In the genomic region with DNA sequence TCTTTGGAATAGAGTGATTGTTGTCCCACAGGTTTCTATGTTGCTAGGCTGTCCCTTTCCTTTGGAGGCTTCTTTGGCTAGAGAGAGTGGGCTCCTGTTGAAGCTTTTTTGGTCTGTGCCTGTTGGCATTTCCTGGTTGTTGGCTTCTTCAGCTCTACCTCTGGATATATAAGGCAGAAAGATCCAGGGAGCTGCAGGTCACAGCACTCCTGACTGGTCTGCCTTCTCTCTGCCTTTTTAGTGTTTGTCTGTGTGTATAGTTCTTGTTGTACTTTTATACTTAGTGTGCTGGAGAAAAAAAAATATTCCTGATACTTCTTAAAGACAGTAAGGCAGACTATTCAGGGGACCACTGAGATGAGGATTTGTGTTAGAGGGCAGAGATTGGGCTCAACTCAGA, we compare ENCODE assay signal across 27 cellular contexts.
A peak's percentile ranks its signal among the peaks of the same experiment; 100 is the strongest.
DNase-seq lines count a peak whose midpoint lies in the region; ATAC-seq and TF ChIP-seq lines count a peak whose summit lies in the region.
"Had no signal": no experiment of that assay in that cellular context is flagged by ENCODE, and none has a peak within 500 bp of the region (broad histone marks: within the 10 kb centered on the region; RNA-seq: fewer than 3 reads in every experiment).

No MANE protein-coding gene starts in this region.

- H3K27me3 ChIP-seq in H7 (ENCODE audit: control insufficient read depth, insufficient read depth, low read length) = no peaks in the 10 kb centered on the region
- H3K27me3 ChIP-seq: transverse colon had no signal

- H3K4me1 Mint-ChIP-seq in WTC11 = no peaks in the 10 kb centered on the region
- H3K4me1 Mint-ChIP-seq: activated CD4-positive, alpha-beta T cell treated with anti-CD3 and anti-CD28 coated beads, Interleukin-2, amount 10 ng/mL, durations not matched to agents 7 days and 5 days; activated CD8-positive, alpha-beta memory T cell treated with anti-CD3 and anti-CD28 coated beads, Interleukin-2, amount 10 ng/mL, durations not matched to agents 7 days and 5 days; CD4-positive, alpha-beta memory T cell; memory B cell had no signal

- H3K27me3 Mint-ChIP-seq in WTC11 (ENCODE audit: low read depth) = peaks cover 4% of the 10 kb centered on the region; the same call in 1 of the 2 replicates
- H3K27me3 Mint-ChIP-seq: activated CD4-positive, alpha-beta T cell treated with anti-CD3 and anti-CD28 coated beads, Interleukin-2, amount 10 ng/mL, durations not matched to agents 7 days and 5 days; activated CD8-positive, alpha-beta memory T cell treated with anti-CD3 and anti-CD28 coated beads, Interleukin-2, amount 10 ng/mL, durations not matched to agents 7 days and 5 days; CD4-positive, alpha-beta memory T cell; memory B cell had no signal

- POLR2A ChIA-PET in WTC11 (lab: Charles Lee) = interaction anchor here (0.7 kb wide), 1 partner anchor 196 kb away, joined by 6 read pairs; no protein-coding TSS in a partner anchor

- no peak overlapping the region for H3K27ac Mint-ChIP-seq in WTC11
- H3K27ac Mint-ChIP-seq: activated CD4-positive, alpha-beta T cell treated with anti-CD3 and anti-CD28 coated beads, Interleukin-2, amount 10 ng/mL, durations not matched to agents 7 days and 5 days; activated CD8-positive, alpha-beta memory T cell treated with anti-CD3 and anti-CD28 coated beads, Interleukin-2, amount 10 ng/mL, durations not matched to agents 7 days and 5 days; activated naive CD4-positive, alpha-beta T cell treated with anti-CD3 and anti-CD28 coated beads for 36 hours; activated T-cell treated with anti-CD3 and anti-CD28 coated beads, Interleukin-2, amount 50 U/mL, for 72 hours; memory B cell had no signal

- CTCF ChIA-PET in WTC11 (lab: Charles Lee) = no interaction called here

- H3K36me3 Mint-ChIP-seq in WTC11 = peaks cover 83% of the 10 kb centered on the region

- H3K4me3 ChIP-seq in H7 (ENCODE audit: insufficient read depth, low read depth, low read length) = no peak overlapping the region
- H3K4me3 ChIP-seq: HAP-1, transverse colon had no signal

- H3K9me3 Mint-ChIP-seq in WTC11 = peaks cover 84% of the 10 kb centered on the region
- H3K9me3 Mint-ChIP-seq: memory B cell had no signal

- H3K4me3 Mint-ChIP-seq in WTC11 = no peak overlapping the region
- H3K4me3 Mint-ChIP-seq: activated CD4-positive, alpha-beta T cell treated with anti-CD3 and anti-CD28 coated beads, Interleukin-2, amount 10 ng/mL, durations not matched to agents 7 days and 5 days; activated CD8-positive, alpha-beta memory T cell treated with anti-CD3 and anti-CD28 coated beads, Interleukin-2, amount 10 ng/mL, durations not matched to agents 7 days and 5 days; activated naive CD4-positive, alpha-beta T cell treated with anti-CD3 and anti-CD28 coated beads for 36 hours; activated T-cell treated with anti-CD3 and anti-CD28 coated beads, Interleukin-2, amount 50 U/mL, for 72 hours; CD4-positive, alpha-beta memory T cell; memory B cell had no signal

- no peak for TF ChIP-seq CTCF in WTC11 (IDR thresholded peaks at IDR 0.05)

- ATAC-seq in WTC11 (no peak), HG02798 (IDR thresholded peaks at IDR 0.05; ENCODE audit: poor library complexity, unreplicated experiment) (no peak), HG03095 (IDR thresholded peaks at IDR 0.05; ENCODE audit: unreplicated experiment) (no peak)
- ATAC-seq: activated CD8-positive, alpha-beta memory T cell treated with anti-CD3 and anti-CD28 coated beads, Interleukin-2, amount 10 ng/mL, durations not matched to agents 7 days and 5 days; activated T-cell treated with anti-CD3 and anti-CD28 coated beads, Interleukin-2, amount 50 U/mL, for 72 hours had no signal

- DNase-seq in DMS 273 (lab: John Stamatoyannopoulos, UW; ENCODE audit: unreplicated experiment) = peak; percentile 44
- no peak for DNase-seq in DMS 273 treated with DMSO at 0.1 percent for 48 hours (lab: John Stamatoyannopoulos, UW)
- DNase-seq in H7 = peak; percentile 20
- DNase-seq in WTC11 (ENCODE audit: low spot score) = peak; percentile 40
- DNase-seq in kidney tubule cell (ENCODE audit: low spot score) = peak; percentile 10
- no peak for DNase-seq in NCI-H128 (lab: John Stamatoyannopoulos, UW; ENCODE audit: unreplicated experiment)
- DNase-seq: activated CD4-positive, alpha-beta T cell treated with anti-CD3 and anti-CD28 coated beads, Interleukin-2, amount 10 ng/mL, durations not matched to agents 7 days and 5 days; activated CD8-positive, alpha-beta memory T cell treated with anti-CD3 and anti-CD28 coated beads, Interleukin-2, amount 10 ng/mL, durations not matched to agents 7 days and 5 days; activated naive CD4-positive, alpha-beta T cell treated with anti-CD3 and anti-CD28 coated beads for 36 hours; activated T-cell treated with anti-CD3 and anti-CD28 coated beads, Interleukin-2, amount 50 U/mL, for 72 hours; amniotic stem cell; CD4-positive, alpha-beta memory T cell; dermis blood vessel endothelial cell; DMS79; hypothalamus; kidney glomerular epithelial cell; NCI-H1105; NCI-H2029 treated with DMSO at 0.1 percent for 48 hours; NCI-H510A treated with DMSO at 0.1 percent for 48 hours; occipital lobe; T-helper 9 cell; transverse colon; WERI-Rb-1 had no signal

- no peaks in the 10 kb centered on the region for H3K36me3 ChIP-seq in H7 (replicated peaks; ENCODE audit: control insufficient read depth, insufficient read depth, low read length)
- H3K36me3 ChIP-seq: HAP-1, transverse colon had no signal

TF ChIP-seq in WTC11, 78 proteins besides CTCF, POLR2A, EP300 and RAD21 (continues in another document):
- TF ChIP-seq, protein P1, sequence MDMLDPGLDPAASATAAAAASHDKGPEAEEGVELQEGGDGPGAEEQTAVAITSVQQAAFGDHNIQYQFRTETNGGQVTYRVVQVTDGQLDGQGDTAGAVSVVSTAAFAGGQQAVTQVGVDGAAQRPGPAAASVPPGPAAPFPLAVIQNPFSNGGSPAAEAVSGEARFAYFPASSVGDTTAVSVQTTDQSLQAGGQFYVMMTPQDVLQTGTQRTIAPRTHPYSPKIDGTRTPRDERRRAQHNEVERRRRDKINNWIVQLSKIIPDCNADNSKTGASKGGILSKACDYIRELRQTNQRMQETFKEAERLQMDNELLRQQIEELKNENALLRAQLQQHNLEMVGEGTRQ (CRISPR knock-in tag; IDR thresholded peaks at IDR 0.05) = no peak
- TF ChIP-seq, protein P2, sequence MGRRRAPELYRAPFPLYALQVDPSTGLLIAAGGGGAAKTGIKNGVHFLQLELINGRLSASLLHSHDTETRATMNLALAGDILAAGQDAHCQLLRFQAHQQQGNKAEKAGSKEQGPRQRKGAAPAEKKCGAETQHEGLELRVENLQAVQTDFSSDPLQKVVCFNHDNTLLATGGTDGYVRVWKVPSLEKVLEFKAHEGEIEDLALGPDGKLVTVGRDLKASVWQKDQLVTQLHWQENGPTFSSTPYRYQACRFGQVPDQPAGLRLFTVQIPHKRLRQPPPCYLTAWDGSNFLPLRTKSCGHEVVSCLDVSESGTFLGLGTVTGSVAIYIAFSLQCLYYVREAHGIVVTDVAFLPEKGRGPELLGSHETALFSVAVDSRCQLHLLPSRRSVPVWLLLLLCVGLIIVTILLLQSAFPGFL (CRISPR knock-in tag; IDR thresholded peaks at IDR 0.05; ENCODE audit: borderline replicate concordance) = no peak
- TF ChIP-seq ZNF317 (CRISPR knock-in tag; IDR thresholded peaks at IDR 0.05; ENCODE audit: borderline replicate concordance, low read depth) (no peak), ZNF121 (CRISPR knock-in tag; IDR thresholded peaks at IDR 0.05) (no peak), GTF2I (CRISPR knock-in tag; conservative IDR thresholded peaks at IDR 0.05) (no peak), NFE2L1 (CRISPR knock-in tag; IDR thresholded peaks at IDR 0.05) (no peak), CBFB (CRISPR knock-in tag; IDR thresholded peaks at IDR 0.05; ENCODE audit: low read depth) (no peak), ZNF396 (CRISPR knock-in tag; IDR thresholded peaks at IDR 0.05; ENCODE audit: borderline replicate concordance) (no peak), GABPB1 (CRISPR knock-in tag; IDR thresholded peaks at IDR 0.05) (no peak), CREM (CRISPR knock-in tag; IDR thresholded peaks at IDR 0.05) (no peak)
- TF ChIP-seq, protein P3, sequence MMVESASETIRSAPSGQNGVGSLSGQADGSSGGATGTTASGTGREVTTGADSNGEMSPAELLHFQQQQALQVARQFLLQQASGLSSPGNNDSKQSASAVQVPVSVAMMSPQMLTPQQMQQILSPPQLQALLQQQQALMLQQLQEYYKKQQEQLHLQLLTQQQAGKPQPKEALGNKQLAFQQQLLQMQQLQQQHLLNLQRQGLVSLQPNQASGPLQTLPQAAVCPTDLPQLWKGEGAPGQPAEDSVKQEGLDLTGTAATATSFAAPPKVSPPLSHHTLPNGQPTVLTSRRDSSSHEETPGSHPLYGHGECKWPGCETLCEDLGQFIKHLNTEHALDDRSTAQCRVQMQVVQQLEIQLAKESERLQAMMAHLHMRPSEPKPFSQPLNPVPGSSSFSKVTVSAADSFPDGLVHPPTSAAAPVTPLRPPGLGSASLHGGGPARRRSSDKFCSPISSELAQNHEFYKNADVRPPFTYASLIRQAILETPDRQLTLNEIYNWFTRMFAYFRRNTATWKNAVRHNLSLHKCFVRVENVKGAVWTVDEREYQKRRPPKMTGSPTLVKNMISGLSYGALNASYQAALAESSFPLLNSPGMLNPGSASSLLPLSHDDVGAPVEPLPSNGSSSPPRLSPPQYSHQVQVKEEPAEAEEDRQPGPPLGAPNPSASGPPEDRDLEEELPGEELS (CRISPR knock-in tag; IDR thresholded peaks at IDR 0.05) = no peak

Comparison
In these comparisons a context has a peak if more than half of its experiments do, and no peak if none do; other contexts are left out.
1. DNase-seq: peak in DMS 273 (single experiment), H7 (single experiment), WTC11 (single experiment) and kidney tubule cell (single experiment); none in DMS 273 treated with DMSO at 0.1 percent for 48 hours (single experiment) and NCI-H128 (single experiment).